Comparison of ENCODE assay signal across 8 cellular contexts in the genomic region with DNA sequence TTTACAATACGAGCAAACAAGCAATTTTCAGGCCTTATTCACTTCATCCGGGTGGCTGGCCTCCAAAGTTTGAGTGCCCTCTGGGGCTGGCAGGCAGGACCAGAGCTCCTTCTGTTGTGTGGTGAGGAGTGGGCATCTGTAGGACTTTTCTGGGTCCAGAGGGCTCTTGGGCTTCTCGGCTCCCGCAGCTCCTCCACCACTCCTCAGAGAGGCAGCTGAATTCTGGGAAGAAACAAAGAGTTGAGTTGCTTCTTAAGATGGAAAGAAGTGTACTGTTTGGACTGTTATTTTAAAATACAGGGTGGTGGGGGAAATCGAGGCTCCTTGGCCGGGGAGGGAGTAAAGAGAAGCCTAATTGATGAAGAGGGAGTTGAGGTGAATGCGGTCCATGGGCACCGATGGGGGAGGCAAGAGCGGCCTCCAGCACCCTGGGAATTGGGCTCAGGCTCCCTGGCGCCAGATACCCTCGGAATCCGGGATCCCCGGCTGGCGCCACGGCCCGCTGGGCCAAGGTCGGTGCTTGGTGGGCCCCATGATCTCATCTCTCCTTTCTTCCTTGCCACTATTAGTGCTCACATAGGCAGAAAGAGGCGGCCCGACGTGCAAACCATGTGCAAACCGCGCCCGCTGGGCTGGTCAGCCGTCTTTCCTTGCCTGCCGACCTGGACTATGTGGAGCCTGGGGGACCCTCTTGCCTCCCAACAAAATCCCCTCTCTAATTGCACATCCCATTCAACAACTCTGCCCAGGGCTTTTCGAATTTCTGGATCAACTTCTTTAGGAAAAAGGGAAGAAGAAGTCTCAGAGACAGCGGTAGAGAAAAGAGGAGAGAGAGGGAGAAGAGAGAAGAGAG.
A peak's percentile ranks its signal among the peaks of the same experiment; 100 is the strongest.
DNase-seq lines count a peak whose midpoint lies in the region; ATAC-seq lines count a peak whose summit lies in the region.

No MANE protein-coding gene starts in this region.

- peaks cover 7% of the 10 kb centered on the region for H3K36me3 Mint-ChIP-seq in effector memory CD8-positive, alpha-beta T cell (ENCODE audit: insufficient read depth)

- H3K27ac Mint-ChIP-seq in effector memory CD8-positive, alpha-beta T cell = peak overlapping the region in 1 of 2 donors; percentile 38

- H3K4me1 Mint-ChIP-seq in effector memory CD8-positive, alpha-beta T cell (ENCODE audit: low read depth in 2 of 2) = peaks cover 18 to 27% of the 10 kb centered on the region in 2 donors

- no peaks in the 10 kb centered on the region for H3K9me3 Mint-ChIP-seq in effector memory CD8-positive, alpha-beta T cell

- in situ Hi-C loops in KBM-7 (cut with MboI; ENCODE audit: low pct_unique_long_range_greater_than_20kb, low sequenced_read_pairs) = no loop called here

- H3K27me3 Mint-ChIP-seq in effector memory CD8-positive, alpha-beta T cell = peaks cover 77 to 95% of the 10 kb centered on the region in 2 donors

- ATAC-seq in effector memory CD8-positive, alpha-beta T cell (replicated peaks) = no peak

- peak overlapping the region; percentile 65 to 74 for H3K4me3 Mint-ChIP-seq in effector memory CD8-positive, alpha-beta T cell

- DNase-seq in NCI-H82 (lab: John Stamatoyannopoulos, UW) = peak; percentile 66
- DNase-seq in NCI-H82 treated with DMSO at 0.1 percent for 48 hours (lab: John Stamatoyannopoulos, UW; ENCODE audit: unreplicated experiment) = no peak
- peak; percentile 51 for DNase-seq in KBM-7
- DNase-seq in effector memory CD8-positive, alpha-beta T cell = no peak
- DNase-seq in retina = peak; percentile 88
- DNase-seq in stimulated activated CD4-positive, alpha-beta T cell treated with anti-CD3 and anti-CD28 coated beads, Interleukin-4, amount 100 ng/mL, for 24 hours = no peak
- no peak for DNase-seq in midbrain (lab: John Stamatoyannopoulos, UW)
- no peak for DNase-seq in NK-92 (lab: John Stamatoyannopoulos, UW; ENCODE audit: unreplicated experiment)

Comparison
In these comparisons a context has a peak if more than half of its experiments do, and no peak if none do; other contexts are left out.
1. DNase-seq: peak in NCI-H82 (single experiment), KBM-7 (single experiment) and retina (single experiment); none in NCI-H82 treated with DMSO at 0.1 percent for 48 hours (single experiment), effector memory CD8-positive, alpha-beta T cell (0 of 3), stimulated activated CD4-positive, alpha-beta T cell treated with anti-CD3 and anti-CD28 coated beads, Interleukin-4, amount 100 ng/mL, for 24 hours (single experiment), midbrain (single experiment) and NK-92 (single experiment).